ENCODE assay signal across 3 cellular contexts in the genomic region with DNA sequence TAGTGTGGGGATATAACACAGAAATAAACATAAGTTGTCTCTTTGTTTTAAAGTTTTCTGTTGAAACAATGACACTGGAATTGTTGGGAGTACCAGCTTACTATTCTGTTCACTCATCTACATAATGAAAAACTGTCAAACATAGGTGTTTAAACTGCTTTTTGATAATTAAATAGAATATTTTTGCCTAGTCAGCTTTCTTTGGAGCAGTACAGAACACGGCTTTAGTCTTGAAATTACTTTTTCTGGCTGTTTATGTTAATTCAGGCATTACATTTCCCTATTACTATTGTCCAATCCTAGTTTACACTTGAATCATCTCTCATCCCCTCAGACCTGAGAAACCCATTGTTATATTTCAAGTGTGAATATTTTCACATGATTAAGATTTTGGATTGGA.
TF ChIP-seq lines count a peak whose summit lies in the region.

No MANE protein-coding gene starts in this region.

TF ChIP-seq in A549, 52 proteins besides CTCF, POLR2A, EP300 and RAD21:
- TF ChIP-seq MAFK (IDR thresholded peaks at IDR 0.05; ENCODE audit: partially characterized antibody) (peak; percentile 87), HDAC2 (IDR thresholded peaks at IDR 0.05) (no peak)

TF ChIP-seq in IMR-90, 13 proteins besides CTCF, POLR2A, EP300 and RAD21:
- TF ChIP-seq CEBPB (IDR thresholded peaks at IDR 0.05; ENCODE audit: low read depth, low read length) = no peak
- peak; percentile 95 for TF ChIP-seq MAFK (IDR thresholded peaks at IDR 0.05; ENCODE audit: low read depth, low read length)
- TF ChIP-seq, protein P1, sequence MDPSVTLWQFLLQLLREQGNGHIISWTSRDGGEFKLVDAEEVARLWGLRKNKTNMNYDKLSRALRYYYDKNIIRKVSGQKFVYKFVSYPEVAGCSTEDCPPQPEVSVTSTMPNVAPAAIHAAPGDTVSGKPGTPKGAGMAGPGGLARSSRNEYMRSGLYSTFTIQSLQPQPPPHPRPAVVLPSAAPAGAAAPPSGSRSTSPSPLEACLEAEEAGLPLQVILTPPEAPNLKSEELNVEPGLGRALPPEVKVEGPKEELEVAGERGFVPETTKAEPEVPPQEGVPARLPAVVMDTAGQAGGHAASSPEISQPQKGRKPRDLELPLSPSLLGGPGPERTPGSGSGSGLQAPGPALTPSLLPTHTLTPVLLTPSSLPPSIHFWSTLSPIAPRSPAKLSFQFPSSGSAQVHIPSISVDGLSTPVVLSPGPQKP (IDR thresholded peaks at IDR 0.05; ENCODE audit: borderline replicate concordance, low read depth, low read length) = no peak
TF ChIP-seq in IMR-90: peak in this region for 1.

TF ChIP-seq in K562, 482 proteins besides CTCF, POLR2A, EP300 and RAD21:
- TF ChIP-seq DMBX1 (CRISPR knock-in tag; IDR thresholded peaks at IDR 0.05; ENCODE audit: borderline replicate concordance) = no peak
- TF ChIP-seq, protein P2, sequence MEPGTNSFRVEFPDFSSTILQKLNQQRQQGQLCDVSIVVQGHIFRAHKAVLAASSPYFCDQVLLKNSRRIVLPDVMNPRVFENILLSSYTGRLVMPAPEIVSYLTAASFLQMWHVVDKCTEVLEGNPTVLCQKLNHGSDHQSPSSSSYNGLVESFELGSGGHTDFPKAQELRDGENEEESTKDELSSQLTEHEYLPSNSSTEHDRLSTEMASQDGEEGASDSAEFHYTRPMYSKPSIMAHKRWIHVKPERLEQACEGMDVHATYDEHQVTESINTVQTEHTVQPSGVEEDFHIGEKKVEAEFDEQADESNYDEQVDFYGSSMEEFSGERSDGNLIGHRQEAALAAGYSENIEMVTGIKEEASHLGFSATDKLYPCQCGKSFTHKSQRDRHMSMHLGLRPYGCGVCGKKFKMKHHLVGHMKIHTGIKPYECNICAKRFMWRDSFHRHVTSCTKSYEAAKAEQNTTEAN (CRISPR knock-in tag; IDR thresholded peaks at IDR 0.05) = no peak
- TF ChIP-seq MAFK (IDR thresholded peaks at IDR 0.05; ENCODE audit: low read length) = peak; percentile 60
- no peak for TF ChIP-seq NCOA1 (IDR thresholded peaks at IDR 0.05; ENCODE audit: low read depth)
- peak; percentile 44; the same call in 1 of the 2 replicates for TF ChIP-seq ZNF316 (IDR thresholded peaks at IDR 0.05)
- TF ChIP-seq TAF9B (IDR thresholded peaks at IDR 0.05; ENCODE audit: partially characterized antibody) = no peak
- TF ChIP-seq NFE2 (IDR thresholded peaks at IDR 0.05; ENCODE audit: low read depth) = no peak
- TF ChIP-seq SMAD2 (IDR thresholded peaks at IDR 0.05; ENCODE audit: low read depth, low read length) = no peak
- no peak for TF ChIP-seq TAF7 (tag; IDR thresholded peaks at IDR 0.05)
- no peak for TF ChIP-seq ETV5 (CRISPR knock-in tag; IDR thresholded peaks at IDR 0.05; ENCODE audit: low read depth)
- TF ChIP-seq, protein P3, sequence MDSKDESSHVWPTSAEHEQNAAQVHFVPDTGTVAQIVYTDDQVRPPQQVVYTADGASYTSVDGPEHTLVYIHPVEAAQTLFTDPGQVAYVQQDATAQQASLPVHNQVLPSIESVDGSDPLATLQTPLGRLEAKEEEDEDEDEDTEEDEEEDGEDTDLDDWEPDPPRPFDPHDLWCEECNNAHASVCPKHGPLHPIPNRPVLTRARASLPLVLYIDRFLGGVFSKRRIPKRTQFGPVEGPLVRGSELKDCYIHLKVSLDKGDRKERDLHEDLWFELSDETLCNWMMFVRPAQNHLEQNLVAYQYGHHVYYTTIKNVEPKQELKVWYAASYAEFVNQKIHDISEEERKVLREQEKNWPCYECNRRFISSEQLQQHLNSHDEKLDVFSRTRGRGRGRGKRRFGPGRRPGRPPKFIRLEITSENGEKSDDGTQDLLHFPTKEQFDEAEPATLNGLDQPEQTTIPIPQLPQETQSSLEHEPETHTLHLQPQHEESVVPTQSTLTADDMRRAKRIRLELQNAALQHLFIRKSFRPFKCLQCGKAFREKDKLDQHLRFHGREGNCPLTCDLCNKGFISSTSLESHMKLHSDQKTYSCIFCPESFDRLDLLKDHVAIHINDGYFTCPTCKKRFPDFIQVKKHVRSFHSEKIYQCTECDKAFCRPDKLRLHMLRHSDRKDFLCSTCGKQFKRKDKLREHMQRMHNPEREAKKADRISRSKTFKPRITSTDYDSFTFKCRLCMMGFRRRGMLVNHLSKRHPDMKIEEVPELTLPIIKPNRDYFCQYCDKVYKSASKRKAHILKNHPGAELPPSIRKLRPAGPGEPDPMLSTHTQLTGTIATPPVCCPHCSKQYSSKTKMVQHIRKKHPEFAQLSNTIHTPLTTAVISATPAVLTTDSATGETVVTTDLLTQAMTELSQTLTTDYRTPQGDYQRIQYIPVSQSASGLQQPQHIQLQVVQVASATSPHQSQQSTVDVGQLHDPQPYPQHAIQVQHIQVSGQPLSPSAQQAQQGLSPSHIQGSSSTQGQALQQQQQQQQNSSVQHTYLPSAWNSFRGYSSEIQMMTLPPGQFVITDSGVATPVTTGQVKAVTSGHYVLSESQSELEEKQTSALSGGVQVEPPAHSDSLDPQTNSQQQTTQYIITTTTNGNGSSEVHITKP (IDR thresholded peaks at IDR 0.05; ENCODE audit: partially characterized antibody) = no peak
- peak; percentile 23; the same call in 1 of the 2 replicates for TF ChIP-seq MAFG (tag; conservative IDR thresholded peaks at IDR 0.05)
- no peak for TF ChIP-seq ZBTB7A (IDR thresholded peaks at IDR 0.05; ENCODE audit: borderline replicate concordance, control insufficient read depth, low read depth, low read length)
- 0 out of 2 replicates have a peak, but pooled peaks have one; percentile 35 for TF ChIP-seq MAFF (IDR thresholded peaks at IDR 0.05; ENCODE audit: low read length)
- no peak for TF ChIP-seq SMARCA4 (IDR thresholded peaks at IDR 0.05)
- TF ChIP-seq, protein P4, sequence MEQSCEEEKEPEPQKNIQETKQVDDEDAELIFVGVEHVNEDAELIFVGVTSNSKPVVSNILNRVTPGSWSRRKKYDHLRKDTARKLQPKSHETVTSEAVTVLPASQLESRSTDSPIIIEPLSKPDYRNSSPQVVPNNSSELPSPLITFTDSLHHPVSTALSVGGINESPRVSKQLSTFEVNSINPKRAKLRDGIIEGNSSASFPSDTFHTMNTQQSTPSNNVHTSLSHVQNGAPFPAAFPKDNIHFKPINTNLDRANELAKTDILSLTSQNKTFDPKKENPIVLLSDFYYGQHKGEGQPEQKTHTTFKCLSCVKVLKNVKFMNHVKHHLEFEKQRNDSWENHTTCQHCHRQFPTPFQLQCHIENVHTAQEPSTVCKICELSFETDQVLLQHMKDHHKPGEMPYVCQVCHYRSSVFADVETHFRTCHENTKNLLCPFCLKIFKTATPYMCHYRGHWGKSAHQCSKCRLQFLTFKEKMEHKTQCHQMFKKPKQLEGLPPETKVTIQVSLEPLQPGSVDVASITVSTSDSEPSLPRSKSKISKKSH (CRISPR knock-in tag; IDR thresholded peaks at IDR 0.05) = no peak
- TF ChIP-seq, protein P5, sequence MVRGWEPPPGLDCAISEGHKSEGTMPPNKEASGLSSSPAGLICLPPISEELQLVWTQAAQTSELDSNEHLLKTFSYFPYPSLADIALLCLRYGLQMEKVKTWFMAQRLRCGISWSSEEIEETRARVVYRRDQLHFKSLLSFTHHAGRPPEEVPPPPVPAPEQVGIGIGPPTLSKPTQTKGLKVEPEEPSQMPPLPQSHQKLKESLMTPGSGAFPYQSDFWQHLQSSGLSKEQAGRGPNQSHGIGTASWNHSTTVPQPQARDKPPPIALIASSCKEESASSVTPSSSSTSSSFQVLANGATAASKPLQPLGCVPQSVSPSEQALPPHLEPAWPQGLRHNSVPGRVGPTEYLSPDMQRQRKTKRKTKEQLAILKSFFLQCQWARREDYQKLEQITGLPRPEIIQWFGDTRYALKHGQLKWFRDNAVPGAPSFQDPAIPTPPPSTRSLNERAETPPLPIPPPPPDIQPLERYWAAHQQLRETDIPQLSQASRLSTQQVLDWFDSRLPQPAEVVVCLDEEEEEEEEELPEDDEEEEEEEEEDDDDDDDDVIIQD (CRISPR knock-in tag; IDR thresholded peaks at IDR 0.05) = no peak
- TF ChIP-seq, protein P6, sequence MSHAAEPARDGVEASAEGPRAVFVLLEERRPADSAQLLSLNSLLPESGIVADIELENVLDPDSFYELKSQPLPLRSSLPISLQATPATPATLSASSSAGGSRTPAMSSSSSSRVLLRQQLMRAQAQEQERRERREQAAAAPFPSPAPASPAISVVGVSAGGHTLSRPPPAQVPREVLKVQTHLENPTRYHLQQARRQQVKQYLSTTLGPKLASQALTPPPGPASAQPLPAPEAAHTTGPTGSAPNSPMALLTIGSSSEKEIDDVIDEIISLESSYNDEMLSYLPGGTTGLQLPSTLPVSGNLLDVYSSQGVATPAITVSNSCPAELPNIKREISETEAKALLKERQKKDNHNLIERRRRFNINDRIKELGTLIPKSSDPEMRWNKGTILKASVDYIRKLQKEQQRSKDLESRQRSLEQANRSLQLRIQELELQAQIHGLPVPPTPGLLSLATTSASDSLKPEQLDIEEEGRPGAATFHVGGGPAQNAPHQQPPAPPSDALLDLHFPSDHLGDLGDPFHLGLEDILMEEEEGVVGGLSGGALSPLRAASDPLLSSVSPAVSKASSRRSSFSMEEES (CRISPR knock-in tag; IDR thresholded peaks at IDR 0.05) = no peak
